In the genomic region with DNA sequence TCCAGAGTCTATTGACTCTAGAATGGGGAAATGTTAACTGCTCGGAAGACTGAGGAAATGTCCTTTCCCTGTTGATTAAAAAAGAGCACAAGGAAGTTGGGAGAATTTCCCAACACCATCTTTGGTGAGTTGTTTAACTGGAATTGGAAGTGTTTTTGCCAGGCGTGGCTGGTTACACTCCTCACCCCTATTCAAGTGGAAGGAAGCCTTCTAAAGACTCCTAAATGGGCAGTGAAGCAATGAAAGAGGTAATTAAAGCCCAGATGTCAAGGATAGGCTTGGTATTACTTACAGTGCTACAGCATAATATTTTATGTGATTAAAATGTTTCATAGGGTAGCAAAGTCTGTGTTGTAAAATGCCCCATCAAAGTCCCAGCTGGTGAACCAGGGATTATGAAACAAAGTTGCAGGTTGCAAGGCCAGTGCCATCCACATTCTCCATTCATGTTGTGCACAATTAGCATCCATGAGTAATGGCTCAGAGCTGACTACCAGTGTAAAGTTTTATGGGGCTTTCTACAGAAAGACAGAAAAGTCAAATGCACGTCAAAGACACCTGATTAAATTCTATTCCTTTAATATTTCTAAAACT, we compare ENCODE assay signal across 28 cellular contexts.
"Had no signal": no experiment of that assay in that cellular context is flagged by ENCODE, and none has a peak within 500 bp of the region (broad histone marks: within the 10 kb centered on the region; RNA-seq: fewer than 3 reads in every experiment).

No MANE protein-coding gene starts in this region.

- DNase-seq: activated CD4-positive, alpha-beta memory T cell treated with anti-CD3 and anti-CD28 coated beads, Interleukin-2, amount 10 ng/mL, durations not matched to agents 7 days and 5 days; activated CD4-positive, alpha-beta T cell treated with anti-CD3 and anti-CD28 coated beads, Interleukin-2, amount 10 ng/mL, durations not matched to agents 7 days and 5 days; activated CD8-positive, alpha-beta memory T cell treated with anti-CD3 and anti-CD28 coated beads, Interleukin-2, amount 50 U/mL, for 48 hours; activated gamma-delta T cell; activated naive CD4-positive, alpha-beta T cell treated with anti-CD3 and anti-CD28 coated beads, Interleukin-2, amount 10 ng/mL, durations not matched to agents 7 days and 5 days; activated T-cell treated with anti-CD3 and anti-CD28 coated beads, Interleukin-2, amount 50 U/mL, for 24 hours; amniotic stem cell; brain microvascular endothelial cell; central memory CD4-positive, alpha-beta T cell; foreskin melanocyte; heart right ventricle; kidney glomerular epithelial cell; left ventricle myocardium inferior; naive thymus-derived CD4-positive, alpha-beta T cell; ovary; retina; stimulated activated CD4-positive, alpha-beta T cell treated with anti-CD3 and anti-CD28 coated beads, Interleukin-12 subunit alpha, Interleukin-12 subunit beta, amount 100 ng/mL, for 4 hours; stimulated activated CD4-positive, alpha-beta T cell treated with anti-CD3 and anti-CD28 coated beads, Interleukin-4, amount 100 ng/mL, for 1 hour; stimulated activated naive CD8-positive, alpha-beta T cell treated with anti-CD3 and anti-CD28 coated beads, Interleukin-15, Interleukin-2, amounts not matched to agents 100 U/mL and 50 U/mL, for 24 hours; T-helper 17 cell; T1000; WERI-Rb-1 had no signal

- H3K4me3 ChIP-seq: esophagus muscularis mucosa, heart right ventricle, left ventricle myocardium inferior, ovary, skin epidermis, thoracic aorta, upper lobe of left lung had no signal

- H3K36me3 ChIP-seq: brain microvascular endothelial cell, esophagus muscularis mucosa, heart right ventricle, left ventricle myocardium inferior, ovary, thoracic aorta, upper lobe of left lung, WERI-Rb-1 had no signal

- ATAC-seq: activated CD4-positive, CD25-positive, alpha-beta regulatory T cell treated with anti-CD3 and anti-CD28 coated beads, Interleukin-2, amount 50 U/mL, for 24 hours; heart right ventricle; naive thymus-derived CD4-positive, alpha-beta T cell; sciatic nerve; stimulated activated naive CD8-positive, alpha-beta T cell treated with anti-CD3 and anti-CD28 coated beads, Interleukin-15, Interleukin-2, amounts not matched to agents 100 U/mL and 50 U/mL, for 24 hours; T-helper 17 cell had no signal

- H3K9me3 ChIP-seq: esophagus muscularis mucosa, heart right ventricle, left ventricle myocardium inferior, ovary, thoracic aorta, upper lobe of left lung had no signal

- H3K27me3 ChIP-seq: brain microvascular endothelial cell, esophagus muscularis mucosa, heart right ventricle, ovary, upper lobe of left lung had no signal

- H3K27ac ChIP-seq: brain microvascular endothelial cell, esophagus muscularis mucosa, heart right ventricle, left ventricle myocardium inferior, ovary, skin epidermis, thoracic aorta, upper lobe of left lung, WERI-Rb-1 had no signal

- H3K4me1 ChIP-seq: esophagus muscularis mucosa, heart right ventricle, left ventricle myocardium inferior, upper lobe of left lung had no signal
